10 cellular contexts compared by ENCODE assay signal in the genomic region with DNA sequence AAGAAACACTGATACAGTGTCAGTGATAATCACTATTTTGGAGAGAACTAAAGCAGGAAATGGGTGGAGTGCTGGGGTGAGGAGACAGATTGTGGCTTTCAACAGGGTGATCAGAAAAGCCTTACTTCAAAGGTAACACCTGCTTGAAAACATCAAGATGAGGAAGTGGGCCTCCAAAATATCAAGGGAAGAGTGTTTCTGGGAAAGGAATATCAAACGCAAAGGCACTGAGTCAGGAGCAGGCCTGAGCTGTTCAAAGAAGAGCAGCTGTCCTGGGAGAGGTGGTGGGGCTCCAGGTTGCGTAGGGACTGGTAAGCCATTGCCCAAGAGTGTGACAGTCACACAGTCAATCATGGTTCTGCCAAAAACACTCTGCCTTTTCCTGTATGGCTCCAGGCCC. TPM values are rescaled to one million over a fixed set of nuclear protein-coding genes. Genes with fewer than 3 reads are reported as not detected.
DNase-seq lines count a peak whose midpoint lies in the region; ATAC-seq and TF ChIP-seq lines count a peak whose summit lies in the region.
"Had no signal": no experiment of that assay in that cellular context is flagged by ENCODE, and none has a peak within 500 bp of the region (broad histone marks: within the 10 kb centered on the region; RNA-seq: fewer than 3 reads in every experiment).

No MANE protein-coding gene starts in this region.

- no peak for TF ChIP-seq CTCF in endodermal cell (conservative IDR thresholded peaks at IDR 0.05)

- H3K36me3 ChIP-seq in endodermal cell (ENCODE audit: control insufficient read depth, insufficient read depth, low read length), result no peaks in the 10 kb centered on the region

- H3K4me1 Mint-ChIP-seq in endodermal cell, result peaks cover 22% of the 10 kb centered on the region
- H3K4me1 Mint-ChIP-seq in stimulated activated naive CD8-positive, alpha-beta T cell treated with anti-CD3 and anti-CD28 coated beads, Interleukin-15, amount 100 ng/mL, for 72 hours, result peaks cover 77% of the 10 kb centered on the region

- WGBS in endodermal cell (ENCODE audit: insufficient coverage in 1 of 2, insufficient read length in 1 of 2), 2 experiments, result 80 to 82% methylated on average over 2 of the region's 2 CpGs

- in situ Hi-C loops in ACHN (cut with HindIII; ENCODE audit: low pct_ligation_motif_present, low pct_unique_long_range_greater_than_20kb, low sequenced_read_pairs), result no loop called here

- no peaks in the 10 kb centered on the region for H3K9me3 ChIP-seq in endodermal cell (ENCODE audit: control insufficient read depth, low read length)

- no peaks in the 10 kb centered on the region for H3K27me3 Mint-ChIP-seq in endodermal cell (ENCODE audit: insufficient read depth)
- no peaks in the 10 kb centered on the region for H3K27me3 Mint-ChIP-seq in stimulated activated naive CD8-positive, alpha-beta T cell treated with anti-CD3 and anti-CD28 coated beads, Interleukin-15, amount 100 ng/mL, for 72 hours

- H3K9ac ChIP-seq in endodermal cell (ENCODE audit: extremely low read depth, low read length, poor library complexity, severe bottlenecking), result no peak overlapping the region

- ATAC-seq in stimulated activated naive CD8-positive, alpha-beta T cell treated with anti-CD3 and anti-CD28 coated beads, Interleukin-15, amount 100 ng/mL, for 72 hours, result peak; percentile 79

- no peaks in the 10 kb centered on the region for H3K36me3 Mint-ChIP-seq in endodermal cell (ENCODE audit: low read depth)

- H3K27ac ChIP-seq in endodermal cell (ENCODE audit: low read depth, low read length), result no peak overlapping the region

- H3K4me3 ChIP-seq in endodermal cell (ENCODE audit: low read length), result peak overlapping the region; percentile 10

- peak overlapping the region; percentile 63 for H3K27ac Mint-ChIP-seq in endodermal cell
- peak overlapping the region; percentile 64 to 94 for H3K27ac Mint-ChIP-seq in stimulated activated naive CD8-positive, alpha-beta T cell treated with anti-CD3 and anti-CD28 coated beads, Interleukin-15, amount 100 ng/mL, for 72 hours

- H3K9me3 Mint-ChIP-seq in endodermal cell, result no peaks in the 10 kb centered on the region
- H3K9me3 Mint-ChIP-seq in stimulated activated naive CD8-positive, alpha-beta T cell treated with anti-CD3 and anti-CD28 coated beads, Interleukin-15, amount 100 ng/mL, for 72 hours, result peaks cover 0 to 5% of the 10 kb centered on the region in 2 donors

- no peak overlapping the region for H3K4me3 Mint-ChIP-seq in endodermal cell
- H3K4me3 Mint-ChIP-seq in stimulated activated naive CD8-positive, alpha-beta T cell treated with anti-CD3 and anti-CD28 coated beads, Interleukin-15, amount 100 ng/mL, for 72 hours, result peak overlapping the region; percentile 44 to 67

- DNase-seq in activated gamma-delta T cell treated with Interleukin-2 at 50 U/mL for 16 hours (peak; percentile 37), activated gamma-delta T cell (lab: John Stamatoyannopoulos, UW) (no peak), endodermal cell (peak; percentile 57), ureter (ENCODE audit: low spot score) (no peak), ACHN (no peak), NCI-H2196 (lab: John Stamatoyannopoulos, UW; ENCODE audit: unreplicated experiment) (no peak)
- peak; percentile 67 for DNase-seq in activated CD8-positive, alpha-beta memory T cell treated with anti-CD3 and anti-CD28 coated beads for 24 hours
- DNase-seq in stimulated activated naive CD8-positive, alpha-beta T cell treated with anti-CD3 and anti-CD28 coated beads, Interleukin-15, amount 100 ng/mL, for 72 hours, result peak; percentile 18 to 33
- DNase-seq: caudate nucleus, NCI-H2171 treated with DMSO at 0.1 percent for 48 hours had no signal

- H3K4me1 ChIP-seq in endodermal cell (ENCODE audit: control insufficient read depth, insufficient read depth, low read length), result peaks cover 3% of the 10 kb centered on the region

- H3K27me3 ChIP-seq in endodermal cell (ENCODE audit: control insufficient read depth, insufficient read depth, low read length, poor library complexity, severe bottlenecking), result no peaks in the 10 kb centered on the region

RNA-seq across cellular contexts. Expression of a gene that starts 47.1 kb away (rescaled TPM):
- total RNA-seq in endodermal cell (100 to 1,000 TPM; 359 to 398 TPM), ureter (322 TPM)
- polyA plus RNA-seq in endodermal cell (2013, experiment 1 of 2), result 224 TPM
- 222 TPM for polyA plus RNA-seq in endodermal cell (2013, experiment 2 of 2)

Comparison
In these comparisons a context has a peak if more than half of its experiments do, and no peak if none do; other contexts are left out.
1. DNase-seq: peak in activated gamma-delta T cell treated with Interleukin-2 at 50 U/mL for 16 hours (single experiment), activated CD8-positive, alpha-beta memory T cell treated with anti-CD3 and anti-CD28 coated beads for 24 hours (single experiment), endodermal cell (single experiment) and stimulated activated naive CD8-positive, alpha-beta T cell treated with anti-CD3 and anti-CD28 coated beads, Interleukin-15, amount 100 ng/mL, for 72 hours (2 of 2); none in activated gamma-delta T cell (single experiment), ureter (single experiment), ACHN (single experiment) and NCI-H2196 (single experiment).